In genomic region chr15:47965297-47965696, GRCh38 we compare ENCODE assay signal across 30 cellular contexts.
"Had no signal": no experiment of that assay in that cellular context is flagged by ENCODE, and none has a peak within 500 bp of the region (broad histone marks: within the 10 kb centered on the region; RNA-seq: fewer than 3 reads in every experiment).

No MANE protein-coding gene starts in this region.

- H3K4me3 ChIP-seq: adrenal gland, MG63, SJCRH30, SK-N-MC had no signal

- DNase-seq: activated CD4-positive, alpha-beta T cell treated with anti-CD3 and anti-CD28 coated beads for 36 hours; activated CD4-positive, alpha-beta T cell treated with anti-CD3 and anti-CD28 coated beads, Interleukin-2, amount 10 ng/mL, durations not matched to agents 7 days and 5 days; activated CD4-positive, alpha-beta T cell treated with anti-CD3 and anti-CD28 coated beads, Interleukin-2, amount 50 U/mL, for 48 hours; activated CD8-positive, alpha-beta memory T cell treated with anti-CD3 and anti-CD28 coated beads, Interleukin-2, amount 50 U/mL, for 4 hours; activated CD8-positive, alpha-beta T cell treated with anti-CD3 and anti-CD28 coated beads, Interleukin-2, amount 10 ng/mL, durations not matched to agents 7 days and 5 days; activated gamma-delta T cell treated with Interleukin-2 at 50 U/mL for 16 hours; activated naive CD4-positive, alpha-beta T cell treated with anti-CD3 and anti-CD28 coated beads for 36 hours; activated T-cell treated with anti-CD3 and anti-CD28 coated beads for 4 hours; activated T-cell treated with anti-CD3 and anti-CD28 coated beads, Interleukin-2, amount 50 U/mL, for 4 hours; adrenal gland; cerebellar nuclear complex; Kasumi-1; KG1; MG63; NCI-H1048; NCI-H1105 treated with DMSO at 0.1 percent for 48 hours; NCI-H1436; NCI-H1694; NCI-H1930; NCI-H2081 treated with DMSO at 0.1 percent for 48 hours; NCI-H2227 treated with DMSO at 0.1 percent for 48 hours; NCI-H446; NCI-H510A treated with DMSO at 0.1 percent for 48 hours; NCI-H526 treated with DMSO at 0.1 percent for 48 hours; NCI-H774; Right ventricle myocardium superior; SJCRH30 had no signal

- H3K27me3 ChIP-seq: adrenal gland, MG63, SJCRH30 had no signal

- ATAC-seq: activated CD4-positive, alpha-beta T cell treated with anti-CD3 and anti-CD28 coated beads for 36 hours; activated CD4-positive, CD25-positive, alpha-beta regulatory T cell treated with anti-CD3 and anti-CD28 coated beads, Interleukin-2, amount 50 U/mL, for 24 hours; activated CD8-positive, alpha-beta T cell treated with anti-CD3 and anti-CD28 coated beads, Interleukin-2, amount 10 ng/mL, durations not matched to agents 7 days and 5 days; activated naive CD4-positive, alpha-beta T cell treated with anti-CD3 and anti-CD28 coated beads, Interleukin-2, amount 50 U/mL, for 72 hours; activated T-cell treated with anti-CD3 and anti-CD28 coated beads, Interleukin-2, amount 50 U/mL, for 4 hours had no signal

- H3K36me3 ChIP-seq: adrenal gland, MG63, SJCRH30 had no signal

- H3K4me1 ChIP-seq: adrenal gland, SJCRH30 had no signal

- H3K27ac ChIP-seq: adrenal gland, SJCRH30, SK-N-MC had no signal

- H3K9me3 ChIP-seq: adrenal gland, MG63, SJCRH30 had no signal
